In the genomic region with DNA sequence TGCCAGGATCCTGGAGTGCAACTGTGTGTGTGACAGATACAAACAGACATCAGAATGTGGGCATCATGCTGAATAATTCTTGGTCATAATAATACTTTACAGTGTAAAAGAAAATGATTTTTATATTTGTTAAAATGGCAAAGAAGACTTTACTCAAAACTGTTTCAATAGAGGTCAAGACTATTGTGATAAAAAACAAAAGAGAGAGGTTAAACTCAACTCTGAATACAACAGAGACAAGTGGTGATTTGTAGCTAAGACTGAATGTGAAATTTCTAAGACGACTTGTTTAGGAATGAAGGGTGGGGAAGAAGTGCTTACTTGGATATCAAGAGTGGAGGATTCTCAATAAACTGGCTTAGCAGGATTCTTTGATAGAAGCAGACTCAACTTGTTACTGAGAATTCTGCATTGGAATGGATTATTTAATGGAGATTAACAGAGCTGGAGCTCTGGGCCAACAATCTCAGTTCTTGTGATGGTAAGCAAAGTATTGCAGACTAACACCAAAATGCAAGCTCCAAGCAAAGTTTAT, we compare ENCODE assay signal across 27 cellular contexts.
"Had no signal": no experiment of that assay in that cellular context is flagged by ENCODE, and none has a peak within 500 bp of the region (broad histone marks: within the 10 kb centered on the region; RNA-seq: fewer than 3 reads in every experiment).

No MANE protein-coding gene starts in this region.

- H3K4me3 Mint-ChIP-seq: dendritic cell treated with granulocyte-macrophage colony-stimulating factor and Interleukin-4, amounts not matched to agents 40 ng/mL and 50 ng/mL, for 4 days; endodermal cell; naive thymus-derived CD4-positive, alpha-beta T cell; nephron; neural progenitor cell; stimulated activated naive B cell treated with anti-CD40 and anti-IgM and Interleukin-4, amounts not matched to agents 10 μg/mL and 1 μg/mL and 100 μg/mL, for 72 hours; stimulated activated naive CD8-positive, alpha-beta T cell treated with anti-CD3 and anti-CD28 coated beads, Interleukin-15, amount 100 ng/mL, for 72 hours had no signal

- H3K9me3 ChIP-seq: colonic mucosa, esophagus muscularis mucosa, left lung, right lobe of liver, suprapubic skin had no signal

- H3K27me3 ChIP-seq: colonic mucosa, esophagus muscularis mucosa, heart right ventricle, left lung, neural progenitor cell, right lobe of liver, suprapubic skin had no signal

- H3K36me3 ChIP-seq: colonic mucosa, esophagus muscularis mucosa, heart right ventricle, left lung, neural progenitor cell, right lobe of liver, suprapubic skin had no signal

- H3K4me2 ChIP-seq: neural progenitor cell had no signal

- H3K4me1 ChIP-seq: colonic mucosa, esophagus muscularis mucosa, heart right ventricle, left lung, neural progenitor cell, parathyroid adenoma, right lobe of liver, suprapubic skin had no signal

- H3K4me1 Mint-ChIP-seq: endodermal cell; naive thymus-derived CD4-positive, alpha-beta T cell; nephron; stimulated activated naive B cell treated with anti-CD40 and anti-IgM and Interleukin-4, amounts not matched to agents 10 μg/mL and 1 μg/mL and 100 μg/mL, for 72 hours; stimulated activated naive CD8-positive, alpha-beta T cell treated with anti-CD3 and anti-CD28 coated beads, Interleukin-15, amount 100 ng/mL, for 72 hours had no signal

- H3K9ac ChIP-seq: neural progenitor cell, parathyroid adenoma had no signal

- H3K27ac ChIP-seq: colonic mucosa, esophagus muscularis mucosa, heart right ventricle, left lung, neural progenitor cell, parathyroid adenoma, right lobe of liver, suprapubic skin had no signal

- H3K27me3 Mint-ChIP-seq: dendritic cell treated with granulocyte-macrophage colony-stimulating factor and Interleukin-4, amounts not matched to agents 40 ng/mL and 50 ng/mL, for 4 days; naive thymus-derived CD4-positive, alpha-beta T cell; progenitor cell of endocrine pancreas; stimulated activated naive B cell treated with anti-CD40 and anti-IgM and Interleukin-4, amounts not matched to agents 10 μg/mL and 1 μg/mL and 100 μg/mL, for 72 hours; stimulated activated naive CD8-positive, alpha-beta T cell treated with anti-CD3 and anti-CD28 coated beads, Interleukin-15, amount 100 ng/mL, for 72 hours had no signal

- H3K4me3 ChIP-seq: colonic mucosa, esophagus muscularis mucosa, heart right ventricle, left lung, neural progenitor cell, right lobe of liver, suprapubic skin had no signal

- DNase-seq: colonic mucosa; effector CD8-positive, alpha-beta T cell; endodermal cell; foreskin melanocyte; glutamatergic neuron; heart right ventricle; hippocampal formation; left cardiac atrium; left lung; mesenchymal stem cell; midbrain; naive thymus-derived CD4-positive, alpha-beta T cell; right lobe of liver; small intestine; stimulated activated CD4-positive, alpha-beta T cell treated with anti-CD3 and anti-CD28 coated beads, Interleukin-15, amount 100 ng/mL, for 24 hours; stimulated activated CD4-positive, alpha-beta T cell treated with anti-CD3 and anti-CD28 coated beads, Interleukin-2, amount 100 ng/mL, for 48 hours; stimulated activated naive B cell treated with anti-CD40 and anti-IgM and Interleukin-4, amounts not matched to agents 10 μg/mL and 1 μg/mL and 100 μg/mL, for 72 hours; stimulated activated naive CD8-positive, alpha-beta T cell treated with anti-CD3 and anti-CD28 coated beads, Interleukin-15, amount 100 ng/mL, for 72 hours had no signal

- H3K27ac Mint-ChIP-seq: dendritic cell treated with granulocyte-macrophage colony-stimulating factor and Interleukin-4, amounts not matched to agents 40 ng/mL and 50 ng/mL, for 4 days; endodermal cell; naive thymus-derived CD4-positive, alpha-beta T cell; nephron; neural progenitor cell; progenitor cell of endocrine pancreas; stimulated activated naive B cell treated with anti-CD40 and anti-IgM and Interleukin-4, amounts not matched to agents 10 μg/mL and 1 μg/mL and 100 μg/mL, for 72 hours; stimulated activated naive CD8-positive, alpha-beta T cell treated with anti-CD3 and anti-CD28 coated beads, Interleukin-15, amount 100 ng/mL, for 72 hours had no signal

- H3K36me3 Mint-ChIP-seq: naive thymus-derived CD4-positive, alpha-beta T cell; stimulated activated naive B cell treated with anti-CD40 and anti-IgM and Interleukin-4, amounts not matched to agents 10 μg/mL and 1 μg/mL and 100 μg/mL, for 72 hours had no signal

- H3K9me3 Mint-ChIP-seq: dendritic cell treated with granulocyte-macrophage colony-stimulating factor and Interleukin-4, amounts not matched to agents 40 ng/mL and 50 ng/mL, for 4 days; endodermal cell; nephron; stimulated activated naive B cell treated with anti-CD40 and anti-IgM and Interleukin-4, amounts not matched to agents 10 μg/mL and 1 μg/mL and 100 μg/mL, for 72 hours had no signal

- ATAC-seq: heart right ventricle; left cardiac atrium; left lung; naive thymus-derived CD4-positive, alpha-beta T cell; right lobe of liver; stimulated activated naive B cell treated with anti-CD40 and anti-IgM and Interleukin-4, amounts not matched to agents 10 μg/mL and 1 μg/mL and 100 μg/mL, for 72 hours; stimulated activated naive CD8-positive, alpha-beta T cell treated with anti-CD3 and anti-CD28 coated beads, Interleukin-15, amount 100 ng/mL, for 72 hours had no signal

- H3K79me2 ChIP-seq: parathyroid adenoma had no signal

- H2AFZ ChIP-seq: neural progenitor cell, parathyroid adenoma had no signal

- FAIRE-seq: islet of Langerhans, small intestine, urothelium cell line had no signal
